ENCODE assay signal across 9 cellular contexts in the genomic region with DNA sequence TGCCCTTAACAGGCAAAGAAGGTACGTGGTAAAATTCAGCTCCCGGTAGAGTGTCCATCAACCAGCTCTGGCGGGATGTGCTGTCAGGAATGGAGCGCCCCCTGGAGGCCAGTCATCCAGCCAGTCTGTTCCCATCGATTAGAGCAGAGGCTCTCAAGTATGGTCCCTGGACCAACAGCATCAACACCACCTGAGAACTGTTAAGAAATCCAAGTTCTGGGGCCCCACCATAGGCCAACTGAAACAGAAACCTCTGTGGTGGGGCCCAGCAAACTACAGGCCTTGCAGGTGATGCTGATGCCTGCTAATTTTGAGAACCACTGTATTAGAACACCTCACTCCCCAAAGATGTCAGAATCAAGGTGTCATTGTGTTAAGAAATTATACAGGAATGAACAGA.
A peak's percentile ranks its signal among the peaks of the same experiment; 100 is the strongest.
DNase-seq lines count a peak whose midpoint lies in the region; ATAC-seq, FAIRE-seq and TF ChIP-seq lines count a peak whose summit lies in the region.
"Had no signal": no experiment of that assay in that cellular context is flagged by ENCODE, and none has a peak within 500 bp of the region (broad histone marks: within the 10 kb centered on the region; RNA-seq: fewer than 3 reads in every experiment).

No MANE protein-coding gene starts in this region.

- H3K9me3 ChIP-seq in kidney (ENCODE audit: control insufficient read depth in 1 of 2, low read length in 2 of 2): no peaks in the 10 kb centered on the region

- intact Hi-C loops in kidney (cut with DNase I): no loop called here

- FAIRE-seq in RCC 7860 (lab: Jason Lieb, UNC) (no peak), kidney (lab: Jason Lieb, UNC) (no peak)

- H3K36me3 ChIP-seq in kidney (ENCODE audit: control insufficient read depth in 1 of 2, insufficient read depth in 2 of 2, low read length in 2 of 2): no peaks in the 10 kb centered on the region

- no peak overlapping the region for H3K27ac Mint-ChIP-seq in stimulated activated effector memory CD8-positive, alpha-beta T cell treated with anti-CD3 and anti-CD28 coated beads, Interleukin-12 subunit alpha, Interleukin-12 subunit beta, amount 100 ng/mL, for 72 hours

- H3K4me1 Mint-ChIP-seq in stimulated activated effector memory CD8-positive, alpha-beta T cell treated with anti-CD3 and anti-CD28 coated beads, Interleukin-12 subunit alpha, Interleukin-12 subunit beta, amount 100 ng/mL, for 72 hours: no peaks in the 10 kb centered on the region

- H3K27ac ChIP-seq in kidney (ENCODE audit: low read depth in 2 of 2, low read length in 2 of 2): no peak overlapping the region

- ATAC-seq in GM18511 (IDR thresholded peaks at IDR 0.05; ENCODE audit: unreplicated experiment) (peak; percentile 79), HG02973 (IDR thresholded peaks at IDR 0.05; ENCODE audit: unreplicated experiment) (peak; percentile 84)
- peak; percentile 61 for ATAC-seq in stimulated activated effector memory CD8-positive, alpha-beta T cell treated with anti-CD3 and anti-CD28 coated beads, Interleukin-12 subunit alpha, Interleukin-12 subunit beta, amount 100 ng/mL, for 72 hours

- H3K9ac ChIP-seq in kidney (ENCODE audit: low read length in 2 of 2): no peak overlapping the region

- H3K4me3 ChIP-seq in kidney (ENCODE audit: low read length in 2 of 2): no peak overlapping the region
- H3K4me3 ChIP-seq: lung had no signal

- H3K4me1 ChIP-seq in kidney (ENCODE audit: control insufficient read depth in 1 of 2, insufficient read depth in 1 of 2, low read depth in 1 of 2, low read length in 2 of 2): no peaks in the 10 kb centered on the region

- no peak overlapping the region for H3K4me3 Mint-ChIP-seq in stimulated activated effector memory CD8-positive, alpha-beta T cell treated with anti-CD3 and anti-CD28 coated beads, Interleukin-12 subunit alpha, Interleukin-12 subunit beta, amount 100 ng/mL, for 72 hours

- DNase-seq in ACHN (peak; percentile 64), RCC 7860 (ENCODE audit: low spot score) (peak; percentile 11), amniotic epithelial cell (ENCODE audit: low read depth) (peak; percentile 31), kidney (no peak), dedifferentiated amniotic fluid mesenchymal stem cell (ENCODE audit: extremely low spot score) (no peak)
- DNase-seq in stimulated activated effector memory CD8-positive, alpha-beta T cell treated with anti-CD3 and anti-CD28 coated beads, Interleukin-12 subunit alpha, Interleukin-12 subunit beta, amount 100 ng/mL, for 72 hours (ENCODE audit: low spot score in 2 of 2): peak; percentile 32 to 62

- H3K36me3 Mint-ChIP-seq in stimulated activated effector memory CD8-positive, alpha-beta T cell treated with anti-CD3 and anti-CD28 coated beads, Interleukin-12 subunit alpha, Interleukin-12 subunit beta, amount 100 ng/mL, for 72 hours: peaks cover 7% of the 10 kb centered on the region

- no peaks in the 10 kb centered on the region for H3K9me3 Mint-ChIP-seq in stimulated activated effector memory CD8-positive, alpha-beta T cell treated with anti-CD3 and anti-CD28 coated beads, Interleukin-12 subunit alpha, Interleukin-12 subunit beta, amount 100 ng/mL, for 72 hours

- in situ Hi-C loops in ACHN (cut with HindIII; ENCODE audit: low pct_ligation_motif_present, low pct_unique_long_range_greater_than_20kb, low sequenced_read_pairs): no loop called here

- peak; percentile 29 for TF ChIP-seq CTCF in kidney (IDR thresholded peaks at IDR 0.05; ENCODE audit: borderline replicate concordance, extremely low read depth, insufficient read depth)

Comparison
In these comparisons a context has a peak if more than half of its experiments do, and no peak if none do; other contexts are left out.
1. DNase-seq: peak in ACHN (single experiment), RCC 7860 (single experiment), amniotic epithelial cell (single experiment) and stimulated activated effector memory CD8-positive, alpha-beta T cell treated with anti-CD3 and anti-CD28 coated beads, Interleukin-12 subunit alpha, Interleukin-12 subunit beta, amount 100 ng/mL, for 72 hours (2 of 2); none in kidney (single experiment) and dedifferentiated amniotic fluid mesenchymal stem cell (single experiment).
2. Peak in every context shown above with its lines, with median percentiles within 50 percentile points of each other: ATAC-seq.